In the genomic region with DNA sequence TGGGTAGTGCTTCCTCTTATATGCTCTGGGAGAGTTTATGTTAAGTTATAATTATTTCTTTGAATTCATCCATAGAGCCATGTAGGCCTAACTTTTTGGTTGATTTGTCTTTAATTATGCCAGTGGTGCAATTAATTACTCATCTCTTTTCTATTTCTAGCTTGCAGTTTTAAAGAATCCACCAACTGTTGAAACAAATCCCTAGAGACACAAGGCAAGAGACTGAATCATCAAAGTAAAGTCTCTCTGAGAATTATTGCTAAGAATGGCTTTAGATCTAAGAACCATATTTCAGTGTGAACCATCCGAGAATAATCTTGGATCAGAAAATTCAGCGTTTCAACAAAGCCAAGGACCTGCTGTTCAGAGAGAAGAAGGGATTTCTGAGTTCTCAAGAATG, we compare ENCODE assay signal across 24 cellular contexts. TPM values are rescaled to one million over a fixed set of nuclear protein-coding genes. Genes with fewer than 3 reads are reported as not detected.
"Had no signal": no experiment of that assay in that cellular context is flagged by ENCODE, and none has a peak within 500 bp of the region (broad histone marks: within the 10 kb centered on the region; RNA-seq: fewer than 3 reads in every experiment).

No MANE protein-coding gene starts in this region.

- H2AFZ ChIP-seq: neural progenitor cell had no signal

- H3K4me2 ChIP-seq: neural progenitor cell had no signal

- DNase-seq: activated B cell treated with CpG ODN at 0.5 μM for 24 hours; activated CD4-positive, alpha-beta memory T cell treated with anti-CD3 and anti-CD28 coated beads, Interleukin-2, amount 10 ng/mL, durations not matched to agents 7 days and 5 days; activated CD4-positive, alpha-beta T cell treated with anti-CD3 and anti-CD28 coated beads for 48 hours; activated CD8-positive, alpha-beta memory T cell treated with anti-CD3 and anti-CD28 coated beads, Interleukin-2, amount 10 ng/mL, durations not matched to agents 7 days and 5 days; amygdala; caudate nucleus; dorsolateral prefrontal cortex; heart left ventricle; immature natural killer cell; kidney glomerular epithelial cell; left ventricle myocardium inferior; mammary epithelial cell; naive thymus-derived CD4-positive, alpha-beta T cell; right cardiac atrium; T-helper 9 cell; trophoblast cell had no signal

- H3K36me3 ChIP-seq: gastroesophageal sphincter, heart left ventricle, left ventricle myocardium inferior, neural progenitor cell, prostate gland had no signal

- H3K27ac ChIP-seq: dorsolateral prefrontal cortex, gastroesophageal sphincter, heart left ventricle, left ventricle myocardium inferior, neural progenitor cell, prostate gland, skin epidermis had no signal

- ATAC-seq: activated CD8-positive, alpha-beta memory T cell treated with anti-CD3 and anti-CD28 coated beads, Interleukin-2, amount 10 ng/mL, durations not matched to agents 7 days and 5 days; gastroesophageal sphincter; heart left ventricle; naive thymus-derived CD4-positive, alpha-beta T cell; right cardiac atrium had no signal

- H3K9me3 ChIP-seq: gastroesophageal sphincter, prostate gland had no signal

- H3K9ac ChIP-seq: neural progenitor cell had no signal

- H3K4me3 ChIP-seq: dorsolateral prefrontal cortex, gastroesophageal sphincter, heart left ventricle, left ventricle myocardium inferior, neural progenitor cell, prostate gland, skin epidermis had no signal

- H3K4me1 ChIP-seq: gastroesophageal sphincter, heart left ventricle, left ventricle myocardium inferior, neural progenitor cell, prostate gland had no signal

RNA-seq across cellular contexts. Expression of gene ZSCAN4, which starts 7.1 kb away (rescaled TPM):
- total RNA-seq: activated B cell treated with CpG ODN at 0.5 μM for 24 hours; activated CD4-positive, alpha-beta memory T cell treated with anti-CD3 and anti-CD28 coated beads, Interleukin-2, amount 10 ng/mL, durations not matched to agents 7 days and 5 days; activated CD8-positive, alpha-beta memory T cell treated with anti-CD3 and anti-CD28 coated beads, Interleukin-2, amount 10 ng/mL, durations not matched to agents 7 days and 5 days; fibroblast of lung; gastroesophageal sphincter; left ventricle myocardium inferior; mammary epithelial cell; mononuclear cell; naive thymus-derived CD4-positive, alpha-beta T cell; osteocyte; prostate gland; temporal lobe had no signal
- polyA plus RNA-seq: fibroblast of lung; naive thymus-derived CD4-positive, alpha-beta T cell had no signal
